In the genomic region with DNA sequence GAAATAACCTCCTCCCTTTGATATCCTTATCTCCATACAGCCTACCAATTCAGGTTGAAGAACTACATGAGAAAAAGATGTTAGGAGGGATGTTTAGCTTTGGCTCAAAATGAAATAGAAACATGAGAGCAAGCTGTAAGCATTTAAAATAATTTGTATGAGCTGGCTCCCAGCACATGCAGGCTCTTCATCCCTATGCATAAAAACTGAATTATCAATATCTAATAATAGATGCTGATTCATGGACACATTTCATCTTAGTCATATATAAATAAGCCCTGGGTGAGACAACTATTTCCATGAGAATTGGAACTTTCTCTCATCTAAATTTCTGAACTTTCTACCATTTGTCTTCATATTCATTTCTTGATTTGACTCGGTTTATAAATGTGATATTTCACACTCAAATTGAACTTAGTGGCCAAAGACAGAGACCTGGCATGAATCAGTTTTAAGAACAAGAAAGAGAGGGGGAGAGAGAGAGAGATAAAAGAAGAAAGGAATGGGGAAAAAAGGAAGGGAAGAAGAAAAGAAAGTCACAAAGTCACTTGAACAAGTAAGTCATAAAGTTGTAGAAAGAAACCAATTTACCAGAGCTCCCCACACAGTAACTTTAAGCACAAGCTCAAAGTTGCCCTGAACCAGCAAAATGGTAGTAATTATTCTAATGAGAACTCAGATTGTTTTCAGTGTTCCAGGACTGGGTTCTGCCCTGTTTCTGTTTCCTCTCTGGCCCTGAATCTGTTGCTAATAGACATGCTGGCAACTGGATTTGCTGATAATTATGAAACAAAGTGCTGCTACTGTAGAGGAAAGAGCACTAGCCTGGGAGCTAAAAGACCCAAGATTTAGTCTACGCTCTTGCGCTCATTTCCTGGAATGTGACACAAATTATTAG, we compare ENCODE assay signal across 19 cellular contexts. TPM values are rescaled to one million over a fixed set of nuclear protein-coding genes. Genes with fewer than 3 reads are reported as not detected.
DNase-seq lines count a peak whose midpoint lies in the region; ATAC-seq and TF ChIP-seq lines count a peak whose summit lies in the region.
"Had no signal": no experiment of that assay in that cellular context is flagged by ENCODE, and none has a peak within 500 bp of the region (broad histone marks: within the 10 kb centered on the region; RNA-seq: fewer than 3 reads in every experiment).

No MANE protein-coding gene starts in this region.

- intact Hi-C loops in A673 (cut with micrococcal nuclease; ENCODE audit: unreplicated experiment), result loop anchor here (1.0 to 10.0 kb wide), 4 partner anchors 51 to 317 kb away; a partner anchor contains a TSS
- intact Hi-C loops in CD8-positive, alpha-beta T cell (cut with DNase I, micrococcal nuclease), result loop anchor here (2.0 to 5.0 kb wide), 3 partner anchors 15 to 172 kb away; no protein-coding TSS in a partner anchor

- peaks cover 3% of the 10 kb centered on the region for H3K9me3 Mint-ChIP-seq in CD8-positive, alpha-beta T cell
- peaks cover 4% of the 10 kb centered on the region for H3K9me3 Mint-ChIP-seq in activated T-helper 17 cell treated with anti-CD3 and anti-CD28 coated beads, Interleukin-2, amount 50 U/mL, for 72 hours
- H3K9me3 Mint-ChIP-seq in naive B cell, result peaks cover 0 to 10% (median 4%) of the 10 kb centered on the region in 7 donors

- H3K27me3 ChIP-seq in A673 (replicated peaks; ENCODE audit: insufficient read depth, low read depth, low read length, poor library complexity), result no peaks in the 10 kb centered on the region
- H3K27me3 ChIP-seq in CD8-positive, alpha-beta T cell (ENCODE audit: insufficient read depth, low read length), result no peaks in the 10 kb centered on the region
- H3K27me3 ChIP-seq: transverse colon had no signal

- H3K36me3 Mint-ChIP-seq in CD8-positive, alpha-beta T cell, result no peaks in the 10 kb centered on the region
- H3K36me3 Mint-ChIP-seq in activated T-helper 17 cell treated with anti-CD3 and anti-CD28 coated beads, Interleukin-2, amount 50 U/mL, for 72 hours (ENCODE audit: low read depth), result no peaks in the 10 kb centered on the region
- H3K36me3 Mint-ChIP-seq in naive B cell, result no peaks in the 10 kb centered on the region
- H3K36me3 Mint-ChIP-seq: mesothelial cell of epicardium had no signal

- POLR2A ChIA-PET in A673 (lab: Charles Lee; ENCODE audit: low non-redundant PET), result interaction anchor here (0.8 kb wide), 1 partner anchor 9 kb away, joined by 4 read pairs; no protein-coding TSS in a partner anchor
- POLR2A ChIA-PET in CD8-positive, alpha-beta T cell (lab: Charles Lee), result interaction anchor here (0.9 to 1.7 kb wide), 5 partner anchors 12 to 175 kb away, joined by 3 to 6 read pairs (median 3); no protein-coding TSS in a partner anchor

- TF ChIP-seq CTCF in A673 (conservative IDR thresholded peaks at IDR 0.05; ENCODE audit: low read depth, low read length), result no peak
- no peak for TF ChIP-seq CTCF in CD8-positive, alpha-beta T cell (IDR thresholded peaks at IDR 0.05)

- ATAC-seq in CD8-positive, alpha-beta T cell, result no peak
- peak; percentile 63 for ATAC-seq in activated T-helper 17 cell treated with anti-CD3 and anti-CD28 coated beads, Interleukin-2, amount 50 U/mL, for 72 hours (replicated peaks)
- ATAC-seq in naive B cell (ENCODE audit: low read depth in 2 of 2) (no peak), GM21528 (IDR thresholded peaks at IDR 0.05; ENCODE audit: low FRiP score, unreplicated experiment) (no peak)

- TSS peak; percentile 85 for BruUV-seq in A673 (replicated peaks; lab: Mats Ljungman, UMichigan)

- CTCF ChIA-PET in A673 (lab: Charles Lee), result no interaction called here
- CTCF ChIA-PET in CD8-positive, alpha-beta T cell (lab: Charles Lee), result interaction anchor here (1.2 to 1.7 kb wide), 2 partner anchors 11 to 174 kb away, joined by 4 read pairs; no protein-coding TSS in a partner anchor

- H3K9me3 ChIP-seq in A673 (ENCODE audit: low read depth, low read length, poor library complexity, severe bottlenecking), result no peaks in the 10 kb centered on the region
- H3K9me3 ChIP-seq in CD8-positive, alpha-beta T cell (ENCODE audit: low read length), result no peaks in the 10 kb centered on the region
- H3K9me3 ChIP-seq: transverse colon had no signal

- H3K27me3 Mint-ChIP-seq in CD8-positive, alpha-beta T cell (ENCODE audit: low read depth), result no peaks in the 10 kb centered on the region
- no peaks in the 10 kb centered on the region for H3K27me3 Mint-ChIP-seq in activated T-helper 17 cell treated with anti-CD3 and anti-CD28 coated beads, Interleukin-2, amount 50 U/mL, for 72 hours
- no peaks in the 10 kb centered on the region for H3K27me3 Mint-ChIP-seq in naive B cell

- peaks cover 63% of the 10 kb centered on the region for H3K4me1 Mint-ChIP-seq in CD8-positive, alpha-beta T cell (ENCODE audit: low read depth)
- H3K4me1 Mint-ChIP-seq in activated T-helper 17 cell treated with anti-CD3 and anti-CD28 coated beads, Interleukin-2, amount 50 U/mL, for 72 hours, result peaks cover 31% of the 10 kb centered on the region
- H3K4me1 Mint-ChIP-seq in naive B cell, result peaks cover 14 to 37% (median 23%) of the 10 kb centered on the region in 3 donors

- peak overlapping the region; percentile 62 for H3K4me3 Mint-ChIP-seq in CD8-positive, alpha-beta T cell
- peak overlapping the region; percentile 88 for H3K4me3 Mint-ChIP-seq in activated T-helper 17 cell treated with anti-CD3 and anti-CD28 coated beads, Interleukin-2, amount 50 U/mL, for 72 hours
- H3K4me3 Mint-ChIP-seq in naive B cell, result peak overlapping the region in 5 of 8 donors; percentile 12 to 55 (median 20)
- H3K4me3 Mint-ChIP-seq: mesothelial cell of epicardium had no signal

- H3K36me3 ChIP-seq in A673 (ENCODE audit: insufficient read depth, low read length, poor library complexity, severe bottlenecking), result no peaks in the 10 kb centered on the region
- H3K36me3 ChIP-seq in CD8-positive, alpha-beta T cell (ENCODE audit: insufficient read depth, low read length), result no peaks in the 10 kb centered on the region
- H3K36me3 ChIP-seq: transverse colon had no signal

- DNase-seq in A673 (ENCODE audit: low spot score) (peak; percentile 84), naive B cell (no peak), retina (no peak), activated gamma-delta T cell (lab: John Stamatoyannopoulos, UW) (no peak), RKO (ENCODE audit: low spot score) (no peak)
- DNase-seq in CD8-positive, alpha-beta T cell, result no peak
- DNase-seq: activated CD4-positive, alpha-beta T cell treated with anti-CD3 and anti-CD28 coated beads for 48 hours; cerebellar nuclear complex; NCI-H1930; NCI-H748 treated with DMSO at 0.1 percent for 48 hours; SW 1271; transverse colon had no signal

- H3K27ac ChIP-seq in A673 (ENCODE audit: low read depth, low read length, poor library complexity, severe bottlenecking), result peak overlapping the region; percentile 100
- peak overlapping the region; percentile 55 for H3K27ac ChIP-seq in CD8-positive, alpha-beta T cell (ENCODE audit: low read depth, low read length)
- H3K27ac ChIP-seq: C4-2B had no signal

- peak overlapping the region; percentile 91 for H3K27ac Mint-ChIP-seq in CD8-positive, alpha-beta T cell
- H3K27ac Mint-ChIP-seq in activated T-helper 17 cell treated with anti-CD3 and anti-CD28 coated beads, Interleukin-2, amount 50 U/mL, for 72 hours, result peak overlapping the region; percentile 98
- peak overlapping the region in 5 of 6 donors; percentile 38 to 87 (median 69) for H3K27ac Mint-ChIP-seq in naive B cell
- H3K27ac Mint-ChIP-seq: mesothelial cell of epicardium had no signal

- no peak overlapping the region for H3K4me3 ChIP-seq in A673 (ENCODE audit: low read depth, low read length, poor library complexity, severe bottlenecking)
- no peak overlapping the region for H3K4me3 ChIP-seq in CD8-positive, alpha-beta T cell (ENCODE audit: low read depth, low read length)
- H3K4me3 ChIP-seq: transverse colon had no signal

- peaks cover 51% of the 10 kb centered on the region for H3K4me1 ChIP-seq in A673 (ENCODE audit: insufficient read depth, low read length, poor library complexity, severe bottlenecking)
- peaks cover 29% of the 10 kb centered on the region for H3K4me1 ChIP-seq in CD8-positive, alpha-beta T cell (ENCODE audit: insufficient read depth, low read length)
- H3K4me1 ChIP-seq: transverse colon had no signal

RNA-seq across cellular contexts. Expression of a gene that starts 48.8 kb away (rescaled TPM):
- total RNA-seq in A673 (2021), result 27.1 and 31.7 TPM in 2 replicates
- 10 to 100 TPM; 34.9 to 36.5 TPM for total RNA-seq in CD8-positive, alpha-beta T cell
- total RNA-seq in activated T-helper 17 cell treated with anti-CD3 and anti-CD28 coated beads, Interleukin-2, amount 50 U/mL, for 72 hours, result 10 to 100 TPM in 1 of 2 donors, 1 to 10 TPM in 1; 8.6 to 21.3 TPM
- polyA plus RNA-seq in naive B cell (ENCODE audit: low read depth in 6 of 6), result 10 to 100 TPM in 1 of 6 donors, 1 to 10 TPM in 5; 4.6 to 11.7 (median 7.4) TPM
- total RNA-seq: Daoy, glomerular endothelial cell, mesothelial cell of epicardium, osteoblast had no signal

Comparison
In these comparisons a context has a peak if more than half of its experiments do, and no peak if none do; other contexts are left out.
1. H3K4me3 Mint-ChIP-seq: peak in every context shown above with its lines; median percentile 88 in activated T-helper 17 cell treated with anti-CD3 and anti-CD28 coated beads, Interleukin-2, amount 50 U/mL, for 72 hours; 62 in CD8-positive, alpha-beta T cell; 20 in naive B cell.